Comparison of ENCODE assay signal across 15 cellular contexts in the genomic region with DNA sequence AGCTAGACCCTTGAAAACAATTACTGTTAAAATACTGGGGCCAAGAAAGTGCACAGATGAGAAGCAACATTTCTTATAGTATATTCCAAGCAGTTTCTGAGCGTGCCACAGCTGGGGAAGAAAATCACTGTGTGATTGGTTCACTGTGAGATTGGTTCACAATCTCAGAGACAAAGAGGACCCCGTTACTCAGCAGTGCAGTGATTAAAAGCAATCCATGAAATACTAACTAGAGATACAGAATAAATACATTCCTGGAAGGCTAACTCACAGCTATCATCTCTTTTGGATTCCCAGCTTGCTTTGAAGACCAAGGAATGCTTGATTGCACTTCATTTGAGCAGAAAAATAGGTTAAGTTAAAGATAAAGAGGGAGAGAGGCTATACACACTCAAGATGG.
A peak's percentile ranks its signal among the peaks of the same experiment; 100 is the strongest.
DNase-seq lines count a peak whose midpoint lies in the region; ATAC-seq, FAIRE-seq and TF ChIP-seq lines count a peak whose summit lies in the region.
"Had no signal": no experiment of that assay in that cellular context is flagged by ENCODE, and none has a peak within 500 bp of the region (broad histone marks: within the 10 kb centered on the region; RNA-seq: fewer than 3 reads in every experiment).

No MANE protein-coding gene starts in this region.

- H3K27me3 Mint-ChIP-seq in astrocyte (ENCODE audit: low read depth, unreplicated experiment), result no peaks in the 10 kb centered on the region

- no peaks in the 10 kb centered on the region for H3K9me3 ChIP-seq in astrocyte (ENCODE audit: insufficient read depth, low read depth, low read length)
- H3K9me3 ChIP-seq in neuronal stem cell (replicated peaks in 1 of 2; ENCODE audit: control insufficient read depth in 2 of 2, insufficient read depth in 1 of 2, low read depth in 1 of 2, low read length in 2 of 2), result no peaks in the 10 kb centered on the region
- no peaks in the 10 kb centered on the region for H3K9me3 ChIP-seq in heart left ventricle
- H3K9me3 ChIP-seq: BLaER1 treated with 17β-estradiol and CSF1 and Interleukin-3, amounts not matched to agents 10 nM and 100 nM; HAP-1 had no signal

- H3K4me1 ChIP-seq in astrocyte (ENCODE audit: insufficient read depth, low read length) (no peaks in the 10 kb centered on the region), neuronal stem cell (ENCODE audit: control insufficient read depth in 2 of 2, insufficient read depth in 1 of 2, low read depth in 1 of 2, low read length in 2 of 2) (peaks cover 2 to 7% of the 10 kb centered on the region in 2 donors), heart left ventricle (peaks cover 0 to 5% (median 0%) of the 10 kb centered on the region in 12 donors)

- H3K4me3 Mint-ChIP-seq in astrocyte (ENCODE audit: unreplicated experiment), result no peak overlapping the region
- H3K4me3 Mint-ChIP-seq: CD4-positive, CD25-positive, alpha-beta regulatory T cell had no signal

- no peak overlapping the region for H4K91ac ChIP-seq in neuronal stem cell (ENCODE audit: low read depth, low read length, poor library complexity)

- no peaks in the 10 kb centered on the region for H3K79me2 ChIP-seq in astrocyte (ENCODE audit: insufficient read depth, low read length)

- no peak overlapping the region for H3K4me3 ChIP-seq in astrocyte (ENCODE audit: insufficient read depth, low read depth, low read length)
- H3K4me3 ChIP-seq in neuronal stem cell (ENCODE audit: low read length in 2 of 2), result no peak overlapping the region
- H3K4me3 ChIP-seq in heart left ventricle, result no peak overlapping the region
- H3K4me3 ChIP-seq: BLaER1 treated with 17β-estradiol and CSF1 and Interleukin-3, amounts not matched to agents 10 nM and 100 nM; GM12878; HAP-1 had no signal

- H2BK12ac ChIP-seq in neuronal stem cell (ENCODE audit: low read length), result no peak overlapping the region

- TF ChIP-seq CTCF in astrocyte (IDR thresholded peaks at IDR 0.05; ENCODE audit: insufficient read depth, low read depth, low read length), result no peak
- no peak for TF ChIP-seq CTCF in heart left ventricle (IDR thresholded peaks at IDR 0.05)

- H3K36me3 ChIP-seq in astrocyte (ENCODE audit: insufficient read depth, low read length) (no peaks in the 10 kb centered on the region), neuronal stem cell (replicated peaks in 1 of 2; ENCODE audit: control insufficient read depth in 2 of 2, insufficient read depth in 2 of 2, low read length in 2 of 2) (no peaks in the 10 kb centered on the region), heart left ventricle (no peaks in the 10 kb centered on the region)
- H3K36me3 ChIP-seq: BLaER1 treated with 17β-estradiol and CSF1 and Interleukin-3, amounts not matched to agents 10 nM and 100 nM; HAP-1 had no signal

- H3K27me3 ChIP-seq in astrocyte (ENCODE audit: insufficient read depth, low read length) (no peaks in the 10 kb centered on the region), neuronal stem cell (ENCODE audit: control insufficient read depth in 3 of 3, insufficient read depth in 3 of 3, low read depth in 1 of 3, low read length in 3 of 3) (no peaks in the 10 kb centered on the region), heart left ventricle (no peaks in the 10 kb centered on the region)
- H3K27me3 ChIP-seq: BLaER1 treated with 17β-estradiol and CSF1 and Interleukin-3, amounts not matched to agents 10 nM and 100 nM had no signal

- H3K14ac ChIP-seq in neuronal stem cell (ENCODE audit: low read length), result no peak overlapping the region

- no peaks in the 10 kb centered on the region for H4K20me1 ChIP-seq in astrocyte (ENCODE audit: insufficient read depth, low read length)
- H4K20me1 ChIP-seq: BLaER1 treated with 17β-estradiol and CSF1 and Interleukin-3, amounts not matched to agents 10 nM and 100 nM had no signal

- no peak overlapping the region for H3K27ac Mint-ChIP-seq in astrocyte (ENCODE audit: unreplicated experiment)
- H3K27ac Mint-ChIP-seq: CD4-positive, CD25-positive, alpha-beta regulatory T cell had no signal

- no peak overlapping the region for H3K27ac ChIP-seq in astrocyte (ENCODE audit: low read depth, low read length)
- H3K27ac ChIP-seq in neuronal stem cell (replicated peaks; ENCODE audit: low read length), result peak overlapping the region; percentile 16
- no peak overlapping the region for H3K27ac ChIP-seq in heart left ventricle
- H3K27ac ChIP-seq: BLaER1 treated with 17β-estradiol and CSF1 and Interleukin-3, amounts not matched to agents 10 nM and 100 nM had no signal

- H2AFZ ChIP-seq in astrocyte (ENCODE audit: low read depth, low read length) (no peak overlapping the region), neuronal stem cell (ENCODE audit: low read length) (peak overlapping the region; percentile 61)

- no peak for TF ChIP-seq POLR2A in heart left ventricle (IDR thresholded peaks at IDR 0.05)

- H3K36me3 Mint-ChIP-seq in astrocyte (ENCODE audit: low read depth, unreplicated experiment), result no peaks in the 10 kb centered on the region
- H3K36me3 Mint-ChIP-seq: CD4-positive, CD25-positive, alpha-beta regulatory T cell had no signal

- no peak overlapping the region for H3K4ac ChIP-seq in neuronal stem cell (ENCODE audit: low read length)

- no peak overlapping the region for H3K18ac ChIP-seq in neuronal stem cell (ENCODE audit: low read length)

- WGBS in neuronal stem cell (ENCODE audit: extremely low coverage in 2 of 2, insufficient read length in 2 of 2, insufficient replicate concordance in 1 of 2), 2 donors, result no CpG with 5 or more reads among the region's 2 CpGs
- WGBS in heart left ventricle, 4 donors, result 65 to 81% (median 71%) methylated on average over 2 of the region's 2 CpGs

- no peak overlapping the region for H3K23ac ChIP-seq in neuronal stem cell (ENCODE audit: low read depth, low read length, poor library complexity)

- FAIRE-seq in HTR-8/SVneo (lab: Jason Lieb, UNC), result peak; percentile 13
- FAIRE-seq in astrocyte (lab: Jason Lieb, UNC), result no peak
- FAIRE-seq: GM12878, GM18507 had no signal

- no peak overlapping the region for H2BK15ac ChIP-seq in neuronal stem cell (ENCODE audit: low read length)

- ATAC-seq in GM18861 (IDR thresholded peaks at IDR 0.05; ENCODE audit: unreplicated experiment), result no peak
- no peak for ATAC-seq in heart left ventricle
- ATAC-seq: GM12878 had no signal

- H2AK5ac ChIP-seq in neuronal stem cell (ENCODE audit: low read depth, low read length), result no peak overlapping the region

- no peak overlapping the region for H3K4me2 ChIP-seq in astrocyte (ENCODE audit: low read length)
- H3K4me2 ChIP-seq in neuronal stem cell (ENCODE audit: insufficient read depth, low read length, poor library complexity, severe bottlenecking), result no peak overlapping the region
- H3K4me2 ChIP-seq: BLaER1 treated with 17β-estradiol and CSF1 and Interleukin-3, amounts not matched to agents 10 nM and 100 nM had no signal

- no peak overlapping the region for H3K9ac ChIP-seq in astrocyte (ENCODE audit: low read length)
- no peak overlapping the region for H3K9ac ChIP-seq in neuronal stem cell (ENCODE audit: low read depth, low read length, poor library complexity)
- H3K9ac ChIP-seq: BLaER1 treated with 17β-estradiol and CSF1 and Interleukin-3, amounts not matched to agents 10 nM and 100 nM had no signal

- no peak overlapping the region for H4K8ac ChIP-seq in neuronal stem cell (ENCODE audit: low read depth, low read length)

- no peaks in the 10 kb centered on the region for H3K79me1 ChIP-seq in neuronal stem cell (ENCODE audit: low read depth, low read length)

- H2BK5ac ChIP-seq in neuronal stem cell (ENCODE audit: low read length), result no peak overlapping the region

- H3K4me1 Mint-ChIP-seq in astrocyte (ENCODE audit: low read depth, unreplicated experiment), result peaks cover 12% of the 10 kb centered on the region
- H3K4me1 Mint-ChIP-seq: CD4-positive, CD25-positive, alpha-beta regulatory T cell had no signal

- H3K9me3 Mint-ChIP-seq in astrocyte (ENCODE audit: unreplicated experiment), result peaks cover 1% of the 10 kb centered on the region
- H3K9me3 Mint-ChIP-seq: CD4-positive, CD25-positive, alpha-beta regulatory T cell had no signal

- intact Hi-C loops in heart left ventricle (cut with DNase I), result no loop called here

- no peak for DNase-seq in HTR-8/SVneo (ENCODE audit: insufficient read length, low spot score)
- peak; percentile 18 for DNase-seq in astrocyte (ENCODE audit: low read depth)
- DNase-seq in kidney tubule cell (ENCODE audit: low spot score), result peak; percentile 13
- DNase-seq in neuronal stem cell (ENCODE audit: low spot score), result no peak
- no peak for DNase-seq in mucosa of gallbladder (ENCODE audit: low spot score)
- no peak for DNase-seq in heart left ventricle
- DNase-seq: ACHN; CD4-positive, CD25-positive, alpha-beta regulatory T cell; DMS53; GOT3 had no signal

- H2BK120ac ChIP-seq in neuronal stem cell (ENCODE audit: low read depth, low read length), result no peak overlapping the region

Comparison
In these comparisons a context has a peak if more than half of its experiments do, and no peak if none do; other contexts are left out.
1. DNase-seq: peak in astrocyte (single experiment) and kidney tubule cell (single experiment); none in HTR-8/SVneo (single experiment), neuronal stem cell (single experiment), mucosa of gallbladder (single experiment) and heart left ventricle (0 of 5).